ENCODE assay signal across 28 cellular contexts in genomic region chr2:209900638-209901037, GRCh38.
"Had no signal": no experiment of that assay in that cellular context is flagged by ENCODE, and none has a peak within 500 bp of the region (broad histone marks: within the 10 kb centered on the region; RNA-seq: fewer than 3 reads in every experiment).

No MANE protein-coding gene starts in this region.

- ATAC-seq: activated CD8-positive, alpha-beta memory T cell treated with anti-CD3 and anti-CD28 coated beads, Interleukin-2, amount 10 ng/mL, durations not matched to agents 7 days and 5 days; activated T-cell treated with anti-CD3 and anti-CD28 coated beads, Interleukin-2, amount 50 U/mL, for 72 hours; activated T-helper 17 cell treated with anti-CD3 and anti-CD28 coated beads, Interleukin-2, amount 50 U/mL, for 72 hours had no signal

- FAIRE-seq: colon had no signal

- H3K27ac ChIP-seq: brain microvascular endothelial cell, WERI-Rb-1 had no signal

- H3K27me3 ChIP-seq: brain microvascular endothelial cell had no signal

- DNase-seq: activated CD4-positive, alpha-beta memory T cell treated with anti-CD3 and anti-CD28 coated beads, Interleukin-2, amount 10 ng/mL, durations not matched to agents 7 days and 5 days; activated CD4-positive, alpha-beta T cell treated with anti-CD3 and anti-CD28 coated beads for 1 hour; activated CD4-positive, alpha-beta T cell treated with anti-CD3 and anti-CD28 coated beads for 48 hours; activated CD4-positive, CD25-positive, alpha-beta regulatory T cell; activated CD8-positive, alpha-beta memory T cell treated with anti-CD3 and anti-CD28 coated beads for 24 hours; activated CD8-positive, alpha-beta memory T cell treated with anti-CD3 and anti-CD28 coated beads, Interleukin-2, amount 10 ng/mL, durations not matched to agents 7 days and 5 days; activated CD8-positive, alpha-beta memory T cell treated with anti-CD3 and anti-CD28 coated beads, Interleukin-2, amount 50 U/mL, for 48 hours; activated effector memory CD4-positive, alpha-beta T cell treated with anti-CD3 and anti-CD28 coated beads, Interleukin-2, amount 50 U/mL, for 16 hours; activated naive CD4-positive, alpha-beta T cell; activated naive CD4-positive, alpha-beta T cell treated with anti-CD3 and anti-CD28 coated beads, Interleukin-2, amount 50 U/mL, for 16 hours; activated naive CD8-positive, alpha-beta T cell treated with anti-CD3 and anti-CD28 coated beads for 36 hours; activated T-cell treated with anti-CD3 and anti-CD28 coated beads, Interleukin-2, amount 50 U/mL, for 72 hours; amniotic stem cell; aorta; brain microvascular endothelial cell; central memory CD4-positive, alpha-beta T cell; NCI-H1048; NCI-H1105 treated with DMSO at 0.1 percent for 48 hours; NCI-H1436; NCI-H1694; NCI-H1930; NCI-H345; NK-92 treated with Interleukin-12 subunit alpha and Interleukin-12 subunit beta, amount 100 ng/mL, for 24 hours; Right ventricle myocardium superior; T1000; WERI-Rb-1 had no signal

- H3K36me3 ChIP-seq: brain microvascular endothelial cell, WERI-Rb-1 had no signal
